ENCODE assay signal across 10 cellular contexts in the genomic region with DNA sequence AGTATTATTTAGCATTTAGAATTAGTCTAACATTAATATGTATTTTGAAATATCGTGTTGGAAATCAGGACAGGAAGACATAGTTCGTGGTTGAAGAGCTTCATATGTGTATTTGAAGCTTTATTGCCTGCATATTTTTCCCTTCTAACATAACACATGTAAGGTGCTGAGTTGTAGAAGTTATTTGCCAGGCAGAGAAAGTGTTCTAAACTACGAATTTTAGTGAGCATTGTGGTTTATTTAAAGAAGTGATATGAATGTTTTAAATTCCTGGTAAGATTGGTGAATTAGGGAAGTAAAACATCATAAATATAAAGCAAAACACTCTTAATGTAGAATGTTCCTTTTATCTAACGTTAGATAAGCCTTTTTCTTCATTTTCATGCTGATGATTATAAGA. TPM values are rescaled to one million over a fixed set of nuclear protein-coding genes. Genes with fewer than 3 reads are reported as not detected.
A peak's percentile ranks its signal among the peaks of the same experiment; 100 is the strongest.
DNase-seq lines count a peak whose midpoint lies in the region; ATAC-seq and TF ChIP-seq lines count a peak whose summit lies in the region.
"Had no signal": no experiment of that assay in that cellular context is flagged by ENCODE, and none has a peak within 500 bp of the region (broad histone marks: within the 10 kb centered on the region; RNA-seq: fewer than 3 reads in every experiment).

No MANE protein-coding gene starts in this region.

- intact Hi-C loops in activated T-helper 1 cell treated with anti-CD3 and anti-CD28 coated beads, Interleukin-12 subunit alpha, Interleukin-12 subunit beta, Interleukin-2, Interleukin-4 antibody, amounts not matched to agents 30 ng/mL and 10 ng/mL and 1 ng/mL, durations not matched to agents 14 hours and 24 hours and 36 hours (cut with micrococcal nuclease), result loop anchor here (5.0 kb wide), 1 partner anchor 1689 kb away; a partner anchor contains a TSS
- intact Hi-C loops in lower lobe of right lung (cut with DNase I), result loop anchor here (10.0 kb wide), 1 partner anchor 48 kb away; no protein-coding TSS in a partner anchor

- H3K27ac ChIP-seq in lower lobe of right lung, result no peak overlapping the region

- no peaks in the 10 kb centered on the region for H3K9me3 ChIP-seq in lower lobe of right lung

- DNase-seq in stimulated activated naive CD8-positive, alpha-beta T cell treated with anti-CD3 and anti-CD28 coated beads, Interleukin-15, Interleukin-2, amounts not matched to agents 100 U/mL and 50 U/mL, for 24 hours, result no peak
- DNase-seq in activated T-helper 1 cell treated with anti-CD3 and anti-CD28 coated beads, Interleukin-12 subunit alpha, Interleukin-12 subunit beta, Interleukin-2, Interleukin-4 antibody, amounts not matched to agents 30 ng/mL and 10 ng/mL and 1 ng/mL, durations not matched to agents 14 hours and 24 hours and 36 hours (ENCODE audit: low spot score), result no peak
- no peak for DNase-seq in lower lobe of right lung
- DNase-seq in germinal center (ENCODE audit: low spot score), result no peak
- DNase-seq in DMS79 treated with DMSO at 0.1 percent for 48 hours (lab: John Stamatoyannopoulos, UW), result no peak
- DNase-seq in kidney glomerular epithelial cell (lab: John Stamatoyannopoulos, UW), result no peak
- DNase-seq: NCI-H1092; stimulated activated CD4-positive, alpha-beta T cell treated with anti-CD3 and anti-CD28 coated beads, Interleukin-4, amount 100 ng/mL, for 1 hour had no signal

- no peaks in the 10 kb centered on the region for H3K9me3 Mint-ChIP-seq in stimulated activated naive CD8-positive, alpha-beta T cell treated with anti-CD3 and anti-CD28 coated beads, Interleukin-15, Interleukin-2, amounts not matched to agents 100 ng/mL and 50 ng/mL, for 24 hours
- no peaks in the 10 kb centered on the region for H3K9me3 Mint-ChIP-seq in activated T-helper 1 cell treated with anti-CD3 and anti-CD28 coated beads, Interleukin-12 subunit alpha, Interleukin-12 subunit beta, Interleukin-2, Interleukin-4 antibody, amounts not matched to agents 30 ng/mL and 10 ng/mL and 1 ng/mL, durations not matched to agents 14 hours and 24 hours and 36 hours

- no peak for ATAC-seq in stimulated activated naive CD8-positive, alpha-beta T cell treated with anti-CD3 and anti-CD28 coated beads, Interleukin-15, Interleukin-2, amounts not matched to agents 100 U/mL and 50 U/mL, for 24 hours
- ATAC-seq in lower lobe of right lung (no peak), HG03442 (IDR thresholded peaks at IDR 0.05; ENCODE audit: unreplicated experiment) (no peak)

- H3K27me3 Mint-ChIP-seq in stimulated activated naive CD8-positive, alpha-beta T cell treated with anti-CD3 and anti-CD28 coated beads, Interleukin-15, Interleukin-2, amounts not matched to agents 100 ng/mL and 50 ng/mL, for 24 hours, result no peaks in the 10 kb centered on the region
- H3K27me3 Mint-ChIP-seq in activated T-helper 1 cell treated with anti-CD3 and anti-CD28 coated beads, Interleukin-12 subunit alpha, Interleukin-12 subunit beta, Interleukin-2, Interleukin-4 antibody, amounts not matched to agents 30 ng/mL and 10 ng/mL and 1 ng/mL, durations not matched to agents 14 hours and 24 hours and 36 hours (ENCODE audit: insufficient read depth), result no peaks in the 10 kb centered on the region

- peak overlapping the region; percentile 96 for H3K4me3 ChIP-seq in lower lobe of right lung

- peaks cover 55% of the 10 kb centered on the region for H3K4me1 Mint-ChIP-seq in stimulated activated naive CD8-positive, alpha-beta T cell treated with anti-CD3 and anti-CD28 coated beads, Interleukin-15, Interleukin-2, amounts not matched to agents 100 ng/mL and 50 ng/mL, for 24 hours (ENCODE audit: low read depth)
- H3K4me1 Mint-ChIP-seq in activated T-helper 1 cell treated with anti-CD3 and anti-CD28 coated beads, Interleukin-12 subunit alpha, Interleukin-12 subunit beta, Interleukin-2, Interleukin-4 antibody, amounts not matched to agents 30 ng/mL and 10 ng/mL and 1 ng/mL, durations not matched to agents 14 hours and 24 hours and 36 hours (ENCODE audit: low read depth), result peaks cover 62% of the 10 kb centered on the region

- TF ChIP-seq CTCF in lower lobe of right lung (IDR thresholded peaks at IDR 0.05), result no peak

- H3K36me3 Mint-ChIP-seq in stimulated activated naive CD8-positive, alpha-beta T cell treated with anti-CD3 and anti-CD28 coated beads, Interleukin-15, Interleukin-2, amounts not matched to agents 100 ng/mL and 50 ng/mL, for 24 hours (ENCODE audit: low read depth), result peaks cover 34% of the 10 kb centered on the region
- peaks cover 21% of the 10 kb centered on the region for H3K36me3 Mint-ChIP-seq in activated T-helper 1 cell treated with anti-CD3 and anti-CD28 coated beads, Interleukin-12 subunit alpha, Interleukin-12 subunit beta, Interleukin-2, Interleukin-4 antibody, amounts not matched to agents 30 ng/mL and 10 ng/mL and 1 ng/mL, durations not matched to agents 14 hours and 24 hours and 36 hours (ENCODE audit: low read depth)

- H3K27ac Mint-ChIP-seq in stimulated activated naive CD8-positive, alpha-beta T cell treated with anti-CD3 and anti-CD28 coated beads, Interleukin-15, Interleukin-2, amounts not matched to agents 100 ng/mL and 50 ng/mL, for 24 hours, result peak overlapping the region; percentile 92
- H3K27ac Mint-ChIP-seq in activated T-helper 1 cell treated with anti-CD3 and anti-CD28 coated beads, Interleukin-12 subunit alpha, Interleukin-12 subunit beta, Interleukin-2, Interleukin-4 antibody, amounts not matched to agents 30 ng/mL and 10 ng/mL and 1 ng/mL, durations not matched to agents 14 hours and 24 hours and 36 hours, result peak overlapping the region; percentile 18

- peaks cover 8% of the 10 kb centered on the region for H3K36me3 ChIP-seq in lower lobe of right lung

- peaks cover 57% of the 10 kb centered on the region for H3K4me1 ChIP-seq in lower lobe of right lung

- H3K4me3 Mint-ChIP-seq in stimulated activated naive CD8-positive, alpha-beta T cell treated with anti-CD3 and anti-CD28 coated beads, Interleukin-15, Interleukin-2, amounts not matched to agents 100 ng/mL and 50 ng/mL, for 24 hours, result peak overlapping the region; percentile 92
- peak overlapping the region; percentile 97 for H3K4me3 Mint-ChIP-seq in activated T-helper 1 cell treated with anti-CD3 and anti-CD28 coated beads, Interleukin-12 subunit alpha, Interleukin-12 subunit beta, Interleukin-2, Interleukin-4 antibody, amounts not matched to agents 30 ng/mL and 10 ng/mL and 1 ng/mL, durations not matched to agents 14 hours and 24 hours and 36 hours

- H3K27me3 ChIP-seq in lower lobe of right lung (ENCODE audit: low read depth), result no peaks in the 10 kb centered on the region

RNA-seq across cellular contexts. Expression of a gene that starts 2.5 kb away (rescaled TPM):
- total RNA-seq in activated T-helper 1 cell treated with anti-CD3 and anti-CD28 coated beads, Interleukin-12 subunit alpha, Interleukin-12 subunit beta, Interleukin-2, Interleukin-4 antibody, amounts not matched to agents 30 ng/mL and 10 ng/mL and 1 ng/mL, durations not matched to agents 14 hours and 24 hours and 36 hours, result 37.1 and 38.3 TPM in 2 replicates
- total RNA-seq in lower lobe of right lung, result 82.7 TPM
